Comparison of ENCODE assay signal across 20 cellular contexts in the genomic region with DNA sequence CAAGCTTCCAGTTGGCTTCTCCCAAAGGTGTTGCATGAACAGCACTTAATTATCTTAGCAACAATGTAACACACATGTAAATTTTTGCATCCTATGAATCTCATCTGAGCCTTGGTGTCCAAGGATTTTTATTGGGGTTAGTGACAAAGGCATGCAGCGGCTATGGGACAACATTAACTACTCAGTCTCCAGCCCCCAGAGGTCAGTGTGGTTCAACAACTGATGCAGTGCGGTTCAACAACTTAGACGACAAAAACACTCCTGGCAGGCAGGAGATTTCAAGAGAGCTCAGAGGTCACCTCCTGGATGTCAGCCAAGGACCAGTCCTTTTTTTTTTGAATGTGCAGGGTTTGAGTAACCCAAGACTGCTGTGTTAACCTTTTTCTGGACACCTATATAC.
"Had no signal": no experiment of that assay in that cellular context is flagged by ENCODE, and none has a peak within 500 bp of the region (broad histone marks: within the 10 kb centered on the region; RNA-seq: fewer than 3 reads in every experiment).

No MANE protein-coding gene starts in this region.

- DNase-seq: activated CD4-positive, alpha-beta T cell treated with anti-CD3 and anti-CD28 coated beads, Interleukin-2, amount 10 ng/mL, durations not matched to agents 7 days and 5 days; activated CD4-positive, CD25-positive, alpha-beta regulatory T cell treated with anti-CD3 and anti-CD28 coated beads, Interleukin-2, amount 50 U/mL, for 72 hours; activated gamma-delta T cell treated with Interleukin-2 at 50 U/mL for 16 hours; activated T-cell treated with anti-CD3 and anti-CD28 coated beads, Interleukin-2, amount 50 U/mL, for 1 hour; aorta; dermis blood vessel endothelial cell; effector CD8-positive, alpha-beta T cell; foreskin keratinocyte; left ventricle myocardium superior; mammary epithelial cell; ovary; stimulated activated CD4-positive, alpha-beta T cell treated with anti-CD3 and anti-CD28 coated beads, Interleukin-1b, Interleukin-23, amount 100 ng/mL, for 48 hours; substantia nigra; thyroid gland had no signal

- H3K36me3 ChIP-seq: neutrophil, ovary, prostate gland, right atrium auricular region, thyroid gland had no signal

- H3K4me3 ChIP-seq: ovary, prostate gland, right atrium auricular region, thyroid gland had no signal

- H3K27ac ChIP-seq: foreskin keratinocyte, neutrophil, ovary, prostate gland, right atrium auricular region, thyroid gland, VCaP had no signal

- H3K27me3 ChIP-seq: foreskin keratinocyte, neutrophil, ovary, right atrium auricular region, thyroid gland had no signal

- H3K4me1 ChIP-seq: foreskin keratinocyte, prostate gland, thyroid gland had no signal

- FAIRE-seq: islet of Langerhans, urothelium cell line had no signal

- H3K9me3 ChIP-seq: neutrophil, ovary, prostate gland, thyroid gland had no signal
